12 cellular contexts compared by ENCODE assay signal in the genomic region with DNA sequence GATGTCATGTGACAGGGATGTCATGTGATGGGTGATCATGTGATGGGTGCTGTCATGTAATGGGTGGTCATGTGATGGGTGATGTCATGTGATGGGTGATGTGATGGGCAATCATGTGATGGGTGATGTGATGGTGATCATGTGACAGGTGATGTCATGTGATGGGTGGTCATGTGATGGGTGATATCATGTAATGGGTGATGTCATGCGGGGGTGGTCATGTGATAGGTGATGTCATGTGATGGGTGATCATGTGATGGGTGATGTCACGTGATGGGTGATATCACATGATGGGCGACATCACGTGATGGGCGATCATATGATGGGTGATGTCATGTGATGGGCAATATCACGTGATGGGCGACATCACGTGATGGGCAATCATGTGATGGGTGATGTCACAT. TPM values are rescaled to one million over a fixed set of nuclear protein-coding genes. Genes with fewer than 3 reads are reported as not detected.
A peak's percentile ranks its signal among the peaks of the same experiment; 100 is the strongest.
DNase-seq lines count a peak whose midpoint lies in the region; ATAC-seq and TF ChIP-seq lines count a peak whose summit lies in the region.
"Had no signal": no experiment of that assay in that cellular context is flagged by ENCODE, and none has a peak within 500 bp of the region (broad histone marks: within the 10 kb centered on the region; RNA-seq: fewer than 3 reads in every experiment).

No MANE protein-coding gene starts in this region.

- H3K4me3 ChIP-seq in Peyer's patch = no peak overlapping the region
- no peak overlapping the region for H3K4me3 ChIP-seq in coronary artery
- H3K4me3 ChIP-seq: lung had no signal

- TF ChIP-seq POLR2A in Peyer's patch (IDR thresholded peaks at IDR 0.05) = no peak

- no peak for ATAC-seq in GM19395 (IDR thresholded peaks at IDR 0.05; ENCODE audit: unreplicated experiment)
- ATAC-seq in Right ventricle myocardium superior (ENCODE audit: poor library complexity) = no peak

- TF ChIP-seq CTCF in Peyer's patch (IDR thresholded peaks at IDR 0.05) (no peak), coronary artery (IDR thresholded peaks at IDR 0.05) (no peak)

- no peaks in the 10 kb centered on the region for H3K4me1 ChIP-seq in Peyer's patch

- H3K36me3 ChIP-seq in Peyer's patch = no peaks in the 10 kb centered on the region

- H3K27ac ChIP-seq in Peyer's patch (no peak overlapping the region), coronary artery (no peak overlapping the region)

- H3K27me3 ChIP-seq in Peyer's patch = no peaks in the 10 kb centered on the region

- DNase-seq in activated CD4-positive, alpha-beta T cell treated with anti-CD3 and anti-CD28 coated beads for 48 hours = peak; percentile 61
- no peak for DNase-seq in activated CD4-positive, alpha-beta T cell treated with anti-CD3 and anti-CD28 coated beads, Interleukin-2, amount 50 U/mL, for 4 hours
- DNase-seq in Peyer's patch (peak in 2 of 3 donors; percentile 22 to 36), coronary artery (ENCODE audit: low spot score) (peak; percentile 41), NCI-H1436 treated with DMSO at 0.1 percent for 48 hours (lab: John Stamatoyannopoulos, UW) (no peak), Right ventricle myocardium superior (no peak)
- peak; percentile 62 for DNase-seq in stimulated activated CD8-positive, alpha-beta memory T cell treated with anti-CD3 and anti-CD28 coated beads, Interleukin-4, amount 100 ng/mL, for 48 hours
- DNase-seq: COR-L47 had no signal

- intact Hi-C loops in Right ventricle myocardium superior (cut with DNase I) = no loop called here

- no peaks in the 10 kb centered on the region for H3K9me3 ChIP-seq in Peyer's patch

RNA-seq across cellular contexts. Expression of a gene that starts 16.6 kb away (rescaled TPM):
- total RNA-seq in Peyer's patch (not detected), Right ventricle myocardium superior (0.16 TPM)
- total RNA-seq: activated CD8-positive, alpha-beta memory T cell treated with anti-CD3 and anti-CD28 coated beads for 36 hours; epithelial cell of proximal tubule had no signal

RNA-seq across cellular contexts. Expression of a gene that starts 31.3 kb away (rescaled TPM):
- total RNA-seq in Peyer's patch (not detected), Right ventricle myocardium superior (1.00 TPM)
- total RNA-seq: activated CD8-positive, alpha-beta memory T cell treated with anti-CD3 and anti-CD28 coated beads for 36 hours had no signal

RNA-seq across cellular contexts. Expression of a gene that starts 48.2 kb away (rescaled TPM):
- total RNA-seq in Peyer's patch = 10 to 100 TPM in 1 of 4 donors, 1 to 10 TPM in 3; 1.1 to 61.1 (median 6.8) TPM
- 1.7 TPM for total RNA-seq in Right ventricle myocardium superior
- total RNA-seq: epithelial cell of proximal tubule had no signal

RNA-seq across cellular contexts. Expression of a gene that starts 52.7 kb away (rescaled TPM):
- total RNA-seq in Peyer's patch (not detected), Right ventricle myocardium superior (not detected)
- total RNA-seq: activated CD8-positive, alpha-beta memory T cell treated with anti-CD3 and anti-CD28 coated beads for 36 hours; epithelial cell of proximal tubule had no signal

Comparison
In these comparisons a context has a peak if more than half of its experiments do, and no peak if none do; other contexts are left out.
1. DNase-seq: peak in activated CD4-positive, alpha-beta T cell treated with anti-CD3 and anti-CD28 coated beads for 48 hours (single experiment), Peyer's patch (2 of 3), coronary artery (single experiment) and stimulated activated CD8-positive, alpha-beta memory T cell treated with anti-CD3 and anti-CD28 coated beads, Interleukin-4, amount 100 ng/mL, for 48 hours (single experiment); none in activated CD4-positive, alpha-beta T cell treated with anti-CD3 and anti-CD28 coated beads, Interleukin-2, amount 50 U/mL, for 4 hours (0 of 2), NCI-H1436 treated with DMSO at 0.1 percent for 48 hours (single experiment) and Right ventricle myocardium superior (single experiment).